In genomic region chr19:3125900-3126524, GRCh38 we compare ENCODE assay signal across 8 cellular contexts.
DNase-seq lines count a peak whose midpoint lies in the region; ATAC-seq and TF ChIP-seq lines count a peak whose summit lies in the region.

No MANE protein-coding gene starts in this region.

- H3K36me3 Mint-ChIP-seq in activated naive CD4-positive, alpha-beta T cell treated with anti-CD3 and anti-CD28 coated beads, Interleukin-2, amount 10 ng/mL, durations not matched to agents 7 days and 5 days, result no peaks in the 10 kb centered on the region

- peaks cover 13% of the 10 kb centered on the region for H3K4me1 Mint-ChIP-seq in activated naive CD4-positive, alpha-beta T cell treated with anti-CD3 and anti-CD28 coated beads, Interleukin-2, amount 10 ng/mL, durations not matched to agents 7 days and 5 days

- no peaks in the 10 kb centered on the region for H3K9me3 Mint-ChIP-seq in activated naive CD4-positive, alpha-beta T cell treated with anti-CD3 and anti-CD28 coated beads, Interleukin-2, amount 10 ng/mL, durations not matched to agents 7 days and 5 days

- POLR2A ChIA-PET in HEK293T (lab: Yijun Ruan, JAX), result no interaction called here

- H3K27ac Mint-ChIP-seq in activated naive CD4-positive, alpha-beta T cell treated with anti-CD3 and anti-CD28 coated beads, Interleukin-2, amount 10 ng/mL, durations not matched to agents 7 days and 5 days, result no peak overlapping the region

- no peak overlapping the region for H3K4me3 Mint-ChIP-seq in activated naive CD4-positive, alpha-beta T cell treated with anti-CD3 and anti-CD28 coated beads, Interleukin-2, amount 10 ng/mL, durations not matched to agents 7 days and 5 days

- CTCF ChIA-PET in HEK293T (lab: Yijun Ruan, JAX), result interaction anchor here (0.5 to 1.4 kb wide), 5 partner anchors 8 to 1316 kb away, joined by 3 to 5 read pairs (median 5); no protein-coding TSS in a partner anchor
- CTCF ChIA-PET in activated naive CD4-positive, alpha-beta T cell treated with anti-CD3 and anti-CD28 coated beads, Interleukin-2, amount 10 ng/mL, durations not matched to agents 7 days and 5 days (lab: Charles Lee), result interaction anchor here (1.1 to 9.0 kb wide), 7 partner anchors 16 to 163 kb away, joined by 4 to 92 read pairs (median 5); no protein-coding TSS in a partner anchor

- H3K27me3 Mint-ChIP-seq in activated naive CD4-positive, alpha-beta T cell treated with anti-CD3 and anti-CD28 coated beads, Interleukin-2, amount 10 ng/mL, durations not matched to agents 7 days and 5 days, result peaks cover 23% of the 10 kb centered on the region

- DNase-seq in AG20443 (ENCODE audit: low spot score), result peak; percentile 73
- peak; percentile 79 for DNase-seq in HEK293T (ENCODE audit: extremely low spot score)
- peak; percentile 76 for DNase-seq in activated naive CD4-positive, alpha-beta T cell treated with anti-CD3 and anti-CD28 coated beads, Interleukin-2, amount 10 ng/mL, durations not matched to agents 7 days and 5 days
- peak; percentile 68 for DNase-seq in hepatic stellate cell (ENCODE audit: low spot score)
- DNase-seq in stimulated activated CD4-positive, alpha-beta T cell treated with anti-CD3 and anti-CD28 coated beads, Interleukin-1b, Interleukin-23, amount 100 ng/mL, for 4 hours (ENCODE audit: low read depth in 2 of 2), result peak; percentile 74 to 77
- no peak for DNase-seq in GOT3 (lab: John Stamatoyannopoulos, UW)

- peak; percentile 88 for ATAC-seq in SK-N-SH treated with all-trans-retinoic acid at 6 μM for 48 hours
- no peak for ATAC-seq in GM21360 (IDR thresholded peaks at IDR 0.05; ENCODE audit: unreplicated experiment)

TF ChIP-seq in HEK293T, 16 proteins besides CTCF, POLR2A, EP300 and RAD21:
- TF ChIP-seq NFRKB (IDR thresholded peaks at IDR 0.05) (no peak), L3MBTL2 (conservative IDR thresholded peaks at IDR 0.05) (no peak), TARDBP (IDR thresholded peaks at IDR 0.05) (no peak), LEF1 (IDR thresholded peaks at IDR 0.05; ENCODE audit: borderline replicate concordance) (no peak), FOXA1 (IDR thresholded peaks at IDR 0.05) (no peak), ZNF384 (IDR thresholded peaks at IDR 0.05) (no peak), ARNT (IDR thresholded peaks at IDR 0.05) (no peak), SP1 (IDR thresholded peaks at IDR 0.05) (no peak), ELF4 (IDR thresholded peaks at IDR 0.05) (no peak), BHLHE40 (IDR thresholded peaks at IDR 0.05; ENCODE audit: borderline replicate concordance) (no peak), HDGF (IDR thresholded peaks at IDR 0.05; ENCODE audit: borderline replicate concordance) (no peak), PKNOX1 (IDR thresholded peaks at IDR 0.05) (no peak; the same call in 1 of the 2 replicates), FOXM1 (IDR thresholded peaks at IDR 0.05; ENCODE audit: borderline replicate concordance) (no peak), SUZ12 (IDR thresholded peaks at IDR 0.05) (no peak), CTBP1 (IDR thresholded peaks at IDR 0.05; ENCODE audit: borderline replicate concordance) (no peak), FOXK2 (IDR thresholded peaks at IDR 0.05) (no peak)

TF ChIP-seq in SK-N-SH treated with all-trans-retinoic acid at 6 μM for 48 hours, 23 proteins besides CTCF, POLR2A, EP300 and RAD21:
- no peak for TF ChIP-seq ZNF70 (CRISPR knock-in tag; IDR thresholded peaks at IDR 0.05)
- TF ChIP-seq ESRRG (CRISPR knock-in tag; IDR thresholded peaks at IDR 0.05), result no peak
- TF ChIP-seq RARB (CRISPR knock-in tag; IDR thresholded peaks at IDR 0.05), result no peak
- TF ChIP-seq OSR1 (CRISPR knock-in tag; IDR thresholded peaks at IDR 0.05), result no peak
- TF ChIP-seq TSHZ2 (CRISPR knock-in tag; IDR thresholded peaks at IDR 0.05), result no peak
- no peak for TF ChIP-seq BACH2 (CRISPR knock-in tag; IDR thresholded peaks at IDR 0.05; ENCODE audit: borderline replicate concordance)
- no peak for TF ChIP-seq ISL1 (CRISPR knock-in tag; IDR thresholded peaks at IDR 0.05)
- TF ChIP-seq ZC3H10 (CRISPR knock-in tag; IDR thresholded peaks at IDR 0.05), result no peak
- no peak for TF ChIP-seq POU6F1 (CRISPR knock-in tag; IDR thresholded peaks at IDR 0.05; ENCODE audit: borderline replicate concordance, low read depth)
- TF ChIP-seq TOX (CRISPR knock-in tag; IDR thresholded peaks at IDR 0.05; ENCODE audit: borderline replicate concordance), result no peak
- TF ChIP-seq CSDC2 (CRISPR knock-in tag; IDR thresholded peaks at IDR 0.05), result no peak
